1 cellular context compared by ENCODE assay signal in the genomic region with DNA sequence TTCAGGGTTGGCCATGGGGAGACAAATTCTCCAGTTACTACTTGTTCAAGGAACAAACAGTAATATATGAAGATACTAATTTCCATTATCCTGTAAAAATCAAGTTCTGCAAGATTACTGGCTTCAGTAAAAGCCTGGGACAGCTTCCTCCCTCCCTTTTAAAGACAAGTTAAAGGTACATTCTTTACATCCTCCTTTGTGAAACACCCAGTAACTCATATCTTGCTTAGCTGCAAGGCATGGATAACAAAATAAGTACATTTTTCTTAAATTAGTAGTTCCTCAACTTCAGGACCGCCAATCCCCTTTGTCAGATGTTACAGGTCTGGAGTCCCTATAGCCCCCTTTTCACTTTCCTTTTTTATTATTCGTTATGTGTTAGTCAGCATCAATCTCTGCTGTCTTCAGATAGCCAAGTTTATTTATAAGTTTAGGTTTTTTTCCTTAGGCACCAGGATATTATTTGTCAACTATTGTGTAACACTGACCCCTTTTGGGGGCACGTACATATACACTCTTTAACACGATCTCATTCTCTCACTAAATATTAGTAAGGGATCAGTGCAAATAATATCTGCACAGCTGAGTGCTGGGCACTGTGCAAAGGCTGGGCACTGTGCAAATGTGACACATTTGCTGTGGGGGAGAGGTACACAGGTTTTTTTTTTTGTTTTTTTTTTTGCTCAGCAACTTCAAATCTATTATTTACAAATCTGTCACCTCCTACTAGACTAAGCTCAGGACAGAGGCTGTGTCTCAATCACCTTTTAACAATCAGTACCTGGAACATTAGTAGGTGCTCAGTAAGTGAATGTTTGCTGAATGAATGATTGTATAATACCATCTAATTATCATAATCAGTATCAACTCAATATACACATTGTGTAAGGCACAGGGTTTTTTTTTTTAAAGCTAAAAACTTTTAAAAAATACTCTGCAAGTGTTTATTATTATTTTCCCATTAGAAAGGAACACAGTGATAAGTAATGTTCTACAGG.
A peak's percentile ranks its signal among the peaks of the same experiment; 100 is the strongest.
TF ChIP-seq lines count a peak whose summit lies in the region.

No MANE protein-coding gene starts in this region.

TF ChIP-seq in K562, 482 proteins besides CTCF, POLR2A, EP300 and RAD21:
- TF ChIP-seq DACH1 (IDR thresholded peaks at IDR 0.05; ENCODE audit: partially characterized antibody) (peak; percentile 15), CEBPG (CRISPR knock-in tag; IDR thresholded peaks at IDR 0.05) (no peak), CEBPG (tag; conservative IDR thresholded peaks at IDR 0.05 in 1 of 2, IDR thresholded peaks at IDR 0.05 in 1 of 2) (peak; percentile 62 to 64), SMC3 (conservative IDR thresholded peaks at IDR 0.05; ENCODE audit: insufficient read depth, low read depth, low read length) (peak; percentile 31; the same call in 1 of the 2 replicates), KDM1A (IDR thresholded peaks at IDR 0.05) (0 out of 4 replicates have a peak, but pooled peaks of 1 of the 2 experiments have one; percentile 16), STAT5A (IDR thresholded peaks at IDR 0.05; ENCODE audit: borderline replicate concordance, low read length) (no peak), HDAC3 (IDR thresholded peaks at IDR 0.05; ENCODE audit: borderline replicate concordance, partially characterized antibody) (no peak), CEBPB (tag; IDR thresholded peaks at IDR 0.05) (peak; percentile 86)
